Comparison of ENCODE assay signal across 1 cellular context in the genomic region with DNA sequence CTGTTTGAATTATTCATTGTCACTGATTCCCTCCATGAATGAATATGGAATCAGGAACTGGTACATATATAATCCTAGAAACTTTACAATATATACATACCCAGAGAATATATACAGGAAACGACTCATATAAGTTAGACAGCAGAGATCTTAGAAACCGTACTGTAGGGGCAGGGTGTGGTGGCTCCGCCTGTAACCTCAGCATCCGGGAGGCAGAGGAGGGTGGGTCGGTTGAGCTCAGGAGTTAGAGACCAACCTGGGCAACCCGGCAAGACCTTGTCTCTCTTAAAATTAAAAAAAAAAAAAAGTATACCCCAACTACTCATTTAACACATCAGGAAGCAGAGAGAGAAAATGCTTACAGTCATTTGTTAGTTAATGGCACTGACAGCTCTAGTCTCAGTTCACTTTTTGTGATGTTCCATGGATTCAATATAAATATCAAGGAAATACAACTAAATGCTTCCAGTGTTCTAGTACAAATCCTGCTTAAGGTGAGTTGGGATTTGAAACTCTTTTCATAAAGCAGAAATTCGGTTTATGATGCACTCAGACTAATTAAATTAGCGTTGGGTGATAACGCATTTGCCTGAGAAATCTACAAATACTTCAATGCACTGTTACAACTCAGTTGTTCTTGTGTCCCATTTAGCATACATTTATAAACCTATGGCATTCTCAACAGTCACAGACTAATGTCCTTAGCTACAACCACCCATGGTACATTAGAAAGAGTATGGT.
TF ChIP-seq lines count a peak whose summit lies in the region.

No MANE protein-coding gene starts in this region.

TF ChIP-seq in WTC11, 78 proteins besides CTCF, POLR2A, EP300 and RAD21 (continued from another document):
- TF ChIP-seq, protein P1, sequence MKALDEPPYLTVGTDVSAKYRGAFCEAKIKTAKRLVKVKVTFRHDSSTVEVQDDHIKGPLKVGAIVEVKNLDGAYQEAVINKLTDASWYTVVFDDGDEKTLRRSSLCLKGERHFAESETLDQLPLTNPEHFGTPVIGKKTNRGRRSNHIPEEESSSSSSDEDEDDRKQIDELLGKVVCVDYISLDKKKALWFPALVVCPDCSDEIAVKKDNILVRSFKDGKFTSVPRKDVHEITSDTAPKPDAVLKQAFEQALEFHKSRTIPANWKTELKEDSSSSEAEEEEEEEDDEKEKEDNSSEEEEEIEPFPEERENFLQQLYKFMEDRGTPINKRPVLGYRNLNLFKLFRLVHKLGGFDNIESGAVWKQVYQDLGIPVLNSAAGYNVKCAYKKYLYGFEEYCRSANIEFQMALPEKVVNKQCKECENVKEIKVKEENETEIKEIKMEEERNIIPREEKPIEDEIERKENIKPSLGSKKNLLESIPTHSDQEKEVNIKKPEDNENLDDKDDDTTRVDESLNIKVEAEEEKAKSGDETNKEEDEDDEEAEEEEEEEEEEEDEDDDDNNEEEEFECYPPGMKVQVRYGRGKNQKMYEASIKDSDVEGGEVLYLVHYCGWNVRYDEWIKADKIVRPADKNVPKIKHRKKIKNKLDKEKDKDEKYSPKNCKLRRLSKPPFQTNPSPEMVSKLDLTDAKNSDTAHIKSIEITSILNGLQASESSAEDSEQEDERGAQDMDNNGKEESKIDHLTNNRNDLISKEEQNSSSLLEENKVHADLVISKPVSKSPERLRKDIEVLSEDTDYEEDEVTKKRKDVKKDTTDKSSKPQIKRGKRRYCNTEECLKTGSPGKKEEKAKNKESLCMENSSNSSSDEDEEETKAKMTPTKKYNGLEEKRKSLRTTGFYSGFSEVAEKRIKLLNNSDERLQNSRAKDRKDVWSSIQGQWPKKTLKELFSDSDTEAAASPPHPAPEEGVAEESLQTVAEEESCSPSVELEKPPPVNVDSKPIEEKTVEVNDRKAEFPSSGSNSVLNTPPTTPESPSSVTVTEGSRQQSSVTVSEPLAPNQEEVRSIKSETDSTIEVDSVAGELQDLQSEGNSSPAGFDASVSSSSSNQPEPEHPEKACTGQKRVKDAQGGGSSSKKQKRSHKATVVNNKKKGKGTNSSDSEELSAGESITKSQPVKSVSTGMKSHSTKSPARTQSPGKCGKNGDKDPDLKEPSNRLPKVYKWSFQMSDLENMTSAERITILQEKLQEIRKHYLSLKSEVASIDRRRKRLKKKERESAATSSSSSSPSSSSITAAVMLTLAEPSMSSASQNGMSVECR (CRISPR knock-in tag; IDR thresholded peaks at IDR 0.05; ENCODE audit: borderline replicate concordance) = no peak
- TF ChIP-seq, protein P2, sequence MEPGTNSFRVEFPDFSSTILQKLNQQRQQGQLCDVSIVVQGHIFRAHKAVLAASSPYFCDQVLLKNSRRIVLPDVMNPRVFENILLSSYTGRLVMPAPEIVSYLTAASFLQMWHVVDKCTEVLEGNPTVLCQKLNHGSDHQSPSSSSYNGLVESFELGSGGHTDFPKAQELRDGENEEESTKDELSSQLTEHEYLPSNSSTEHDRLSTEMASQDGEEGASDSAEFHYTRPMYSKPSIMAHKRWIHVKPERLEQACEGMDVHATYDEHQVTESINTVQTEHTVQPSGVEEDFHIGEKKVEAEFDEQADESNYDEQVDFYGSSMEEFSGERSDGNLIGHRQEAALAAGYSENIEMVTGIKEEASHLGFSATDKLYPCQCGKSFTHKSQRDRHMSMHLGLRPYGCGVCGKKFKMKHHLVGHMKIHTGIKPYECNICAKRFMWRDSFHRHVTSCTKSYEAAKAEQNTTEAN (CRISPR knock-in tag; IDR thresholded peaks at IDR 0.05) = no peak
- TF ChIP-seq, protein P3, sequence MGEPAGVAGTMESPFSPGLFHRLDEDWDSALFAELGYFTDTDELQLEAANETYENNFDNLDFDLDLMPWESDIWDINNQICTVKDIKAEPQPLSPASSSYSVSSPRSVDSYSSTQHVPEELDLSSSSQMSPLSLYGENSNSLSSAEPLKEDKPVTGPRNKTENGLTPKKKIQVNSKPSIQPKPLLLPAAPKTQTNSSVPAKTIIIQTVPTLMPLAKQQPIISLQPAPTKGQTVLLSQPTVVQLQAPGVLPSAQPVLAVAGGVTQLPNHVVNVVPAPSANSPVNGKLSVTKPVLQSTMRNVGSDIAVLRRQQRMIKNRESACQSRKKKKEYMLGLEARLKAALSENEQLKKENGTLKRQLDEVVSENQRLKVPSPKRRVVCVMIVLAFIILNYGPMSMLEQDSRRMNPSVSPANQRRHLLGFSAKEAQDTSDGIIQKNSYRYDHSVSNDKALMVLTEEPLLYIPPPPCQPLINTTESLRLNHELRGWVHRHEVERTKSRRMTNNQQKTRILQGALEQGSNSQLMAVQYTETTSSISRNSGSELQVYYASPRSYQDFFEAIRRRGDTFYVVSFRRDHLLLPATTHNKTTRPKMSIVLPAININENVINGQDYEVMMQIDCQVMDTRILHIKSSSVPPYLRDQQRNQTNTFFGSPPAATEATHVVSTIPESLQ (CRISPR knock-in tag; IDR thresholded peaks at IDR 0.05) = no peak
- TF ChIP-seq, protein P4, sequence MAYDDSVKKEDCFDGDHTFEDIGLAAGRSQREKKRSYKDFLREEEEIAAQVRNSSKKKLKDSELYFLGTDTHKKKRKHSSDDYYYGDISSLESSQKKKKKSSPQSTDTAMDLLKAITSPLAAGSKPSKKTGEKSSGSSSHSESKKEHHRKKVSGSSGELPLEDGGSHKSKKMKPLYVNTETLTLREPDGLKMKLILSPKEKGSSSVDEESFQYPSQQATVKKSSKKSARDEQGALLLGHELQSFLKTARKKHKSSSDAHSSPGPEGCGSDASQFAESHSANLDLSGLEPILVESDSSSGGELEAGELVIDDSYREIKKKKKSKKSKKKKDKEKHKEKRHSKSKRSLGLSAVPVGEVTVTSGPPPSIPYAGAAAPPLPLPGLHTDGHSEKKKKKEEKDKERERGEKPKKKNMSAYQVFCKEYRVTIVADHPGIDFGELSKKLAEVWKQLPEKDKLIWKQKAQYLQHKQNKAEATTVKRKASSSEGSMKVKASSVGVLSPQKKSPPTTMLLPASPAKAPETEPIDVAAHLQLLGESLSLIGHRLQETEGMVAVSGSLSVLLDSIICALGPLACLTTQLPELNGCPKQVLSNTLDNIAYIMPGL (CRISPR knock-in tag; IDR thresholded peaks at IDR 0.05) = no peak
- TF ChIP-seq TP53 (CRISPR knock-in tag; IDR thresholded peaks at IDR 0.05) (no peak), ZNF416 (CRISPR knock-in tag; IDR thresholded peaks at IDR 0.05) (no peak)
